In genomic region chr3:11552289-11553264, GRCh38 we compare ENCODE assay signal across 14 cellular contexts.
A peak's percentile ranks its signal among the peaks of the same experiment; 100 is the strongest.
DNase-seq lines count a peak whose midpoint lies in the region; ATAC-seq and TF ChIP-seq lines count a peak whose summit lies in the region.
"Had no signal": no experiment of that assay in that cellular context is flagged by ENCODE, and none has a peak within 500 bp of the region (broad histone marks: within the 10 kb centered on the region; RNA-seq: fewer than 3 reads in every experiment).

No MANE protein-coding gene starts in this region.

- H3K27me3 ChIP-seq in heart right ventricle: no peaks in the 10 kb centered on the region
- H3K27me3 ChIP-seq in aorta (ENCODE audit: control insufficient read depth in 1 of 2, insufficient read depth in 2 of 2, low read length in 1 of 2): no peaks in the 10 kb centered on the region
- H3K27me3 ChIP-seq: gastroesophageal sphincter had no signal

- H3K27ac Mint-ChIP-seq in dendritic cell treated with granulocyte-macrophage colony-stimulating factor and Interleukin-4, amounts not matched to agents 40 ng/mL and 50 ng/mL, for 4 days: peak overlapping the region; percentile 6
- H3K27ac Mint-ChIP-seq: activated naive CD4-positive, alpha-beta T cell treated with anti-CD3 and anti-CD28 coated beads, Interleukin-2, amount 10 ng/mL, durations not matched to agents 7 days and 5 days had no signal

- H3K4me3 Mint-ChIP-seq in dendritic cell treated with granulocyte-macrophage colony-stimulating factor and Interleukin-4, amounts not matched to agents 40 ng/mL and 50 ng/mL, for 4 days: no peak overlapping the region
- H3K4me3 Mint-ChIP-seq: activated naive CD4-positive, alpha-beta T cell treated with anti-CD3 and anti-CD28 coated beads, Interleukin-2, amount 10 ng/mL, durations not matched to agents 7 days and 5 days had no signal

- H3K4me1 ChIP-seq in heart right ventricle (peaks cover 23 to 90% (median 54%) of the 10 kb centered on the region in 9 donors), aorta (ENCODE audit: control insufficient read depth in 1 of 2, insufficient read depth in 2 of 2, low read length in 2 of 2) (no peaks in the 10 kb centered on the region)
- H3K4me1 ChIP-seq: Caco-2 had no signal

- H3K4me3 ChIP-seq in heart right ventricle (no peak overlapping the region), aorta (ENCODE audit: low read length in 2 of 2) (no peak overlapping the region)
- H3K4me3 ChIP-seq: gastroesophageal sphincter had no signal

- H3K4me1 Mint-ChIP-seq in dendritic cell treated with granulocyte-macrophage colony-stimulating factor and Interleukin-4, amounts not matched to agents 40 ng/mL and 50 ng/mL, for 4 days (ENCODE audit: low read depth): peaks cover 22% of the 10 kb centered on the region

- DNase-seq in left ventricle myocardium superior (peak; percentile 2), heart right ventricle (no peak), posterior vena cava (ENCODE audit: low spot score) (peak; percentile 68), aorta (peak; percentile 34 to 75), medulla oblongata (ENCODE audit: extremely low spot score) (no peak), ecto neural progenitor cell (ENCODE audit: low spot score) (no peak)
- DNase-seq in stimulated activated CD4-positive, alpha-beta T cell treated with anti-CD3 and anti-CD28 coated beads, Interleukin-15, amount 100 ng/mL, for 24 hours: no peak
- DNase-seq: activated naive CD4-positive, alpha-beta T cell treated with anti-CD3 and anti-CD28 coated beads, Interleukin-2, amount 10 ng/mL, durations not matched to agents 7 days and 5 days; Caco-2; central memory CD4-positive, alpha-beta T cell; GOT3; NCI-H2107 had no signal

- whole genome bisulfite sequencing in heart right ventricle, 2 donors: 92 to 94% methylated on average over 16 of the region's 16 CpGs
- WGBS in aorta, 2 donors: 88% methylated on average over 16 of the region's 16 CpGs

- peaks cover 0 to 40% (median 5%) of the 10 kb centered on the region in 9 donors for H3K36me3 ChIP-seq in heart right ventricle
- H3K36me3 ChIP-seq in aorta (ENCODE audit: control insufficient read depth in 1 of 2, insufficient read depth in 2 of 2, low read length in 1 of 2): no peaks in the 10 kb centered on the region

- intact Hi-C loops in left ventricle myocardium superior (cut with micrococcal nuclease): no loop called here
- intact Hi-C loops in heart right ventricle (cut with DNase I): loop anchor here in 2 of 10 donors (5.0 to 10.0 kb wide), 2 partner anchors 90 to 168 kb away; partner anchors contain the start of gene VGLL4 (in 1 of the 2)
- intact Hi-C loops in dendritic cell treated with granulocyte-macrophage colony-stimulating factor and Interleukin-4, amounts not matched to agents 40 ng/mL and 50 ng/mL, for 4 days (cut with micrococcal nuclease): no loop called here
- intact Hi-C loops in posterior vena cava (cut with DNase I): no loop called here
- intact Hi-C loops in aorta (cut with DNase I): loop anchor here (5.0 to 10.0 kb wide), 2 partner anchors 45 to 168 kb away; no protein-coding TSS in a partner anchor

- ATAC-seq in left ventricle myocardium superior (no peak), heart right ventricle (no peak), aorta (ENCODE audit: low FRiP score) (no peak)

- H3K9me3 ChIP-seq in heart right ventricle (no peaks in the 10 kb centered on the region), aorta (ENCODE audit: control insufficient read depth, low read length) (no peaks in the 10 kb centered on the region)
- H3K9me3 ChIP-seq: Caco-2, gastroesophageal sphincter had no signal

- peaks cover 54% of the 10 kb centered on the region for H3K36me3 Mint-ChIP-seq in dendritic cell treated with granulocyte-macrophage colony-stimulating factor and Interleukin-4, amounts not matched to agents 40 ng/mL and 50 ng/mL, for 4 days (ENCODE audit: low read depth)

- H3K27ac ChIP-seq in heart right ventricle (peak overlapping the region in 3 of 10 donors; percentile 40 to 66 (median 53)), aorta (ENCODE audit: low read depth in 1 of 2, low read length in 2 of 2) (peak overlapping the region in 1 of 2 donors; percentile 52)

- H3K9me3 Mint-ChIP-seq in dendritic cell treated with granulocyte-macrophage colony-stimulating factor and Interleukin-4, amounts not matched to agents 40 ng/mL and 50 ng/mL, for 4 days: no peaks in the 10 kb centered on the region
- H3K9me3 Mint-ChIP-seq: activated naive CD4-positive, alpha-beta T cell treated with anti-CD3 and anti-CD28 coated beads, Interleukin-2, amount 10 ng/mL, durations not matched to agents 7 days and 5 days had no signal

- H3K27me3 Mint-ChIP-seq in dendritic cell treated with granulocyte-macrophage colony-stimulating factor and Interleukin-4, amounts not matched to agents 40 ng/mL and 50 ng/mL, for 4 days: no peaks in the 10 kb centered on the region
- H3K27me3 Mint-ChIP-seq: activated naive CD4-positive, alpha-beta T cell treated with anti-CD3 and anti-CD28 coated beads, Interleukin-2, amount 10 ng/mL, durations not matched to agents 7 days and 5 days had no signal

- no peak for TF ChIP-seq CTCF in heart right ventricle (IDR thresholded peaks at IDR 0.05)

Comparison
In these comparisons a context has a peak if more than half of its experiments do, and no peak if none do; other contexts are left out.
1. DNase-seq: peak in left ventricle myocardium superior (single experiment), posterior vena cava (single experiment) and aorta (2 of 2); none in heart right ventricle (0 of 2), stimulated activated CD4-positive, alpha-beta T cell treated with anti-CD3 and anti-CD28 coated beads, Interleukin-15, amount 100 ng/mL, for 24 hours (single experiment), medulla oblongata (single experiment) and ecto neural progenitor cell (single experiment).
2. intact Hi-C loops: an anchor here in aorta (5.0 to 10.0 kb wide); none called in left ventricle myocardium superior, dendritic cell treated with granulocyte-macrophage colony-stimulating factor and Interleukin-4, amounts not matched to agents 40 ng/mL and 50 ng/mL, for 4 days and posterior vena cava.